Comparison of ENCODE assay signal across 14 cellular contexts in the genomic region with DNA sequence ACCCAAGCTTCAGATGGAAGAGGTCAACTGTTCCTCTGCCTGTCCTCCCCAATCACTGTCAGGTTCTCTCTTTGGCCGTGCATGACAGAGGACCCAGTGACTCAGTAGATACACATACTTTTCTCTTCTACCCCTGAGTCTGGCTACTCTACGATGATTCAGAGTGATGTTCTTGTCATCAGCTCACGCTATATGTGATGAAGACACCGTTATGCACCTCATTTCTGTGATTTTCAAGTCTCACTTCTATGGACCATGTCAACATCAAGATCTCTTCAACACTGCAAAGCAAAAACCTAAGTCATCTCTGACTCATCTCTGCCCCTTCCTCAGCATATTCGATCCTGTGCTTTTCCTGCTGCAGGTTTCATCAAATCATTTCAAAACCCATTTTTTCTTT.
DNase-seq lines count a peak whose midpoint lies in the region; ATAC-seq, FAIRE-seq and TF ChIP-seq lines count a peak whose summit lies in the region.
"Had no signal": no experiment of that assay in that cellular context is flagged by ENCODE, and none has a peak within 500 bp of the region (broad histone marks: within the 10 kb centered on the region; RNA-seq: fewer than 3 reads in every experiment).

No MANE protein-coding gene starts in this region.

- no peak overlapping the region for H3K9ac ChIP-seq in mesenchymal stem cell (ENCODE audit: low read length)

- no peak overlapping the region for H2BK5ac ChIP-seq in mesenchymal stem cell (ENCODE audit: low read depth, low read length, poor library complexity, severe bottlenecking)

- TF ChIP-seq POLR2A in GM12892 (IDR thresholded peaks at IDR 0.05; ENCODE audit: low read depth, low read length): no peak

- peaks cover 11% of the 10 kb centered on the region for H3K79me1 ChIP-seq in mesenchymal stem cell (replicated peaks; ENCODE audit: low read length, poor library complexity, severe bottlenecking)

- H3K27me3 ChIP-seq in CD4-positive, CD25-positive, alpha-beta regulatory T cell (ENCODE audit: control insufficient read depth, insufficient read depth, low read length): no peaks in the 10 kb centered on the region
- no peaks in the 10 kb centered on the region for H3K27me3 ChIP-seq in mesenchymal stem cell (ENCODE audit: control insufficient read depth in 1 of 2, insufficient read depth in 1 of 2, low read length in 2 of 2)
- no peaks in the 10 kb centered on the region for H3K27me3 ChIP-seq in aorta (ENCODE audit: control insufficient read depth in 1 of 2, insufficient read depth in 2 of 2, low read length in 1 of 2)

- no peak overlapping the region for H4K91ac ChIP-seq in mesenchymal stem cell (ENCODE audit: low read length)

- no peak for FAIRE-seq in GM12892 (lab: Jason Lieb, UNC)

- H3K27ac Mint-ChIP-seq in CD4-positive, CD25-positive, alpha-beta regulatory T cell: peak overlapping the region in 2 of 3 donors; percentile 7 to 71

- H4K8ac ChIP-seq in mesenchymal stem cell (ENCODE audit: low read length): no peak overlapping the region

- no peaks in the 10 kb centered on the region for H3K9me3 ChIP-seq in CD4-positive, CD25-positive, alpha-beta regulatory T cell (ENCODE audit: control insufficient read depth in 2 of 2, low read length in 2 of 2)
- H3K9me3 ChIP-seq in mesenchymal stem cell (ENCODE audit: control insufficient read depth, low read length) (peaks cover 3% of the 10 kb centered on the region), aorta (ENCODE audit: control insufficient read depth, low read length) (no peaks in the 10 kb centered on the region)

- peaks cover 42% of the 10 kb centered on the region for H3K36me3 Mint-ChIP-seq in CD4-positive, CD25-positive, alpha-beta regulatory T cell

- peak overlapping the region; percentile 83 for H2AK5ac ChIP-seq in mesenchymal stem cell (ENCODE audit: low read length, severe bottlenecking)

- no peak overlapping the region for H3K18ac ChIP-seq in mesenchymal stem cell (ENCODE audit: low read depth in 1 of 2, low read length in 2 of 2)

- no peak overlapping the region for H3K4me2 ChIP-seq in mesenchymal stem cell (ENCODE audit: low read length, poor library complexity, severe bottlenecking)

- H2BK15ac ChIP-seq in mesenchymal stem cell (ENCODE audit: low read depth, poor library complexity, severe bottlenecking): no peak overlapping the region

- ATAC-seq in CD4-positive, CD25-positive, alpha-beta regulatory T cell (ENCODE audit: low read depth in 2 of 2): no peak
- no peak for ATAC-seq in aorta (ENCODE audit: low FRiP score)

- DNase-seq in CD4-positive, CD25-positive, alpha-beta regulatory T cell: peak in 1 of 3 donors; percentile 26
- peak; percentile 92 for DNase-seq in HCEC 1CT
- peak; percentile 59 for DNase-seq in amniotic epithelial cell (ENCODE audit: low read depth)
- peak; percentile 86 for DNase-seq in mesenchymal stem cell
- no peak for DNase-seq in SIG-M5 treated with dmso at 0.1 percent for 504 hours (lab: John Stamatoyannopoulos, UW; ENCODE audit: unreplicated experiment)
- no peak for DNase-seq in SIG-M5 (lab: John Stamatoyannopoulos, UW)
- no peak for DNase-seq in GM12892 (ENCODE audit: insufficient read length)
- no peak for DNase-seq in aorta
- DNase-seq: amygdala; DMS 273 treated with DMSO at 0.1 percent for 48 hours; effector memory CD4-positive, alpha-beta T cell; mesendoderm; NCI-H1930; stimulated activated CD4-positive, alpha-beta T cell treated with anti-CD3 and anti-CD28 coated beads, Interleukin-4, amount 100 ng/mL, for 4 hours had no signal

- H3K23ac ChIP-seq in mesenchymal stem cell (ENCODE audit: low read length in 2 of 2): no peak overlapping the region

- peaks cover 30% of the 10 kb centered on the region for H3K36me3 ChIP-seq in CD4-positive, CD25-positive, alpha-beta regulatory T cell (ENCODE audit: control insufficient read depth, insufficient read depth, low read length)
- peaks cover 8 to 36% of the 10 kb centered on the region in 2 experiments for H3K36me3 ChIP-seq in mesenchymal stem cell (ENCODE audit: control insufficient read depth in 1 of 2, insufficient read depth in 2 of 2, low read depth in 1 of 2, low read length in 2 of 2)
- no peaks in the 10 kb centered on the region for H3K36me3 ChIP-seq in aorta (ENCODE audit: control insufficient read depth in 1 of 2, insufficient read depth in 2 of 2, low read length in 1 of 2)

- peaks cover 17% of the 10 kb centered on the region for H3K4me1 ChIP-seq in CD4-positive, CD25-positive, alpha-beta regulatory T cell (ENCODE audit: control insufficient read depth, insufficient read depth, low read length, poor library complexity, severe bottlenecking)
- H3K4me1 ChIP-seq in mesenchymal stem cell (ENCODE audit: control insufficient read depth, insufficient read depth, low read depth, low read length) (peaks cover 13% of the 10 kb centered on the region), aorta (ENCODE audit: control insufficient read depth in 1 of 2, insufficient read depth in 2 of 2, low read length in 2 of 2) (peaks cover 7 to 15% of the 10 kb centered on the region in 2 donors)

- intact Hi-C loops in aorta (cut with DNase I): no loop called here

- H3K4me1 Mint-ChIP-seq in CD4-positive, CD25-positive, alpha-beta regulatory T cell: peaks cover 23 to 55% (median 31%) of the 10 kb centered on the region in 4 donors

- no peak overlapping the region for H3K4me3 Mint-ChIP-seq in CD4-positive, CD25-positive, alpha-beta regulatory T cell

- H2BK120ac ChIP-seq in mesenchymal stem cell (ENCODE audit: low read depth, low read length): no peak overlapping the region

- H3K9me3 Mint-ChIP-seq in CD4-positive, CD25-positive, alpha-beta regulatory T cell: no peaks in the 10 kb centered on the region

- no peak overlapping the region for H2AFZ ChIP-seq in mesenchymal stem cell (ENCODE audit: low read depth, low read length)

- H2BK12ac ChIP-seq in mesenchymal stem cell (ENCODE audit: low read length in 2 of 2): peak overlapping the region in 1 of 2 experiments; percentile 59

- no peak overlapping the region for H3K4me3 ChIP-seq in CD4-positive, CD25-positive, alpha-beta regulatory T cell (ENCODE audit: low read depth, low read length)
- H3K4me3 ChIP-seq in mesenchymal stem cell (ENCODE audit: insufficient read depth in 1 of 2, low read depth in 1 of 2, low read length in 2 of 2) (no peak overlapping the region), aorta (ENCODE audit: low read length in 2 of 2) (no peak overlapping the region)

- H3K14ac ChIP-seq in mesenchymal stem cell (ENCODE audit: low read length in 2 of 2): no peak overlapping the region

- H3K4ac ChIP-seq in mesenchymal stem cell (ENCODE audit: low read depth in 1 of 2, low read length in 2 of 2): no peak overlapping the region

- H3K27ac ChIP-seq in CD4-positive, CD25-positive, alpha-beta regulatory T cell (ENCODE audit: insufficient read depth, low read length, poor library complexity, severe bottlenecking): no peak overlapping the region
- H3K27ac ChIP-seq in mesenchymal stem cell (ENCODE audit: low read length, poor library complexity, severe bottlenecking) (no peak overlapping the region), aorta (ENCODE audit: low read depth in 1 of 2, low read length in 2 of 2) (no peak overlapping the region)

- WGBS in mesenchymal stem cell: 26% methylated on average over 5 of the region's 5 CpGs
- 60 to 74% methylated on average over 5 of the region's 5 CpGs for WGBS in aorta, 2 donors

- H3K27me3 Mint-ChIP-seq in CD4-positive, CD25-positive, alpha-beta regulatory T cell: no peaks in the 10 kb centered on the region

Comparison
In these comparisons a context has a peak if more than half of its experiments do, and no peak if none do; other contexts are left out.
1. DNase-seq: peak in HCEC 1CT (single experiment), amniotic epithelial cell (single experiment) and mesenchymal stem cell (single experiment); none in SIG-M5 treated with dmso at 0.1 percent for 504 hours (single experiment), SIG-M5 (single experiment), GM12892 (single experiment) and aorta (0 of 2).